ENCODE assay signal across 15 cellular contexts in genomic region chr7:13880789-13881188, GRCh38.
DNase-seq lines count a peak whose midpoint lies in the region; ATAC-seq and TF ChIP-seq lines count a peak whose summit lies in the region.
"Had no signal": no experiment of that assay in that cellular context is flagged by ENCODE, and none has a peak within 500 bp of the region (broad histone marks: within the 10 kb centered on the region; RNA-seq: fewer than 3 reads in every experiment).

No MANE protein-coding gene starts in this region.

- peak overlapping the region; percentile 68 for H2AFZ ChIP-seq in mammary epithelial cell (ENCODE audit: low read depth, low read length)

- ATAC-seq in GM21367 (IDR thresholded peaks at IDR 0.05; ENCODE audit: unreplicated experiment): no peak
- ATAC-seq: activated CD8-positive, alpha-beta T cell treated with anti-CD3 and anti-CD28 coated beads, Interleukin-2, amount 10 ng/mL, durations not matched to agents 7 days and 5 days; gastrocnemius medialis; GM12878 had no signal

- H3K27me3 ChIP-seq in mammary epithelial cell (ENCODE audit: insufficient read depth, low read length): no peaks in the 10 kb centered on the region
- H3K27me3 ChIP-seq: dorsolateral prefrontal cortex, gastrocnemius medialis had no signal

- no peaks in the 10 kb centered on the region for H3K79me2 ChIP-seq in mammary epithelial cell (ENCODE audit: insufficient read depth, low read length)

- 0% methylated on average over 2 of the region's 2 CpGs for WGBS in mammary epithelial cell (ENCODE audit: low coverage, missing lambda C conversion rate)

- peaks cover 15% of the 10 kb centered on the region for H3K4me1 ChIP-seq in mammary epithelial cell (ENCODE audit: insufficient read depth, low read length)
- H3K4me1 ChIP-seq: gastrocnemius medialis had no signal

- dilution Hi-C loops in mammary epithelial cell (cut with HindIII; ENCODE audit: low sequenced_read_pairs): loop anchor here (5.0 kb wide), 1 partner anchor 67 kb away; no protein-coding TSS in a partner anchor

- CTCF ChIA-PET in mammary epithelial cell (lab: Charles Lee; ENCODE audit: low non-redundant PET): no interaction called here

- in situ Hi-C loops in mammary epithelial cell (cut with MboI; ENCODE audit: low sequenced_read_pairs in 2 of 2): no loop called here

- no peaks in the 10 kb centered on the region for H4K20me1 ChIP-seq in mammary epithelial cell (ENCODE audit: insufficient read depth, low read length)

- intact Hi-C loops in mammary epithelial cell (cut with micrococcal nuclease): loop anchor here (2.0 kb wide), 1 partner anchor 110 kb away; no protein-coding TSS in a partner anchor

- peak overlapping the region; percentile 77 for H3K27ac ChIP-seq in mammary epithelial cell (ENCODE audit: insufficient read depth, low read depth, low read length)
- H3K27ac ChIP-seq: dorsolateral prefrontal cortex, gastrocnemius medialis, neutrophil had no signal

- H3K9ac ChIP-seq in mammary epithelial cell (ENCODE audit: insufficient read depth, low read length): peak overlapping the region; percentile 53

- peak overlapping the region in 2 of 3 experiments; percentile 7 to 19 for H3K4me3 ChIP-seq in mammary epithelial cell (replicated peaks in 1 of 3; ENCODE audit: insufficient read depth in 1 of 3, low read depth in 2 of 3, low read length in 3 of 3)
- H3K4me3 ChIP-seq: dorsolateral prefrontal cortex, gastrocnemius medialis, GM12878 had no signal

- H3K4me2 ChIP-seq in mammary epithelial cell (ENCODE audit: insufficient read depth, low read depth, low read length): peak overlapping the region; percentile 81

- H3K36me3 ChIP-seq in mammary epithelial cell (ENCODE audit: insufficient read depth, low read length): no peaks in the 10 kb centered on the region
- H3K36me3 ChIP-seq: gastrocnemius medialis, neutrophil had no signal

- DNase-seq in AG20443 (ENCODE audit: low spot score): peak; percentile 65
- peak; percentile 28 for DNase-seq in LoVo (ENCODE audit: low spot score)
- peak; percentile 82 for DNase-seq in mammary epithelial cell
- DNase-seq in kidney tubule cell (ENCODE audit: low spot score): peak; percentile 77
- DNase-seq in NCI-H1694 (lab: John Stamatoyannopoulos, UW): no peak
- DNase-seq in HT-29 (ENCODE audit: low spot score): no peak
- DNase-seq in stimulated activated CD4-positive, alpha-beta T cell treated with anti-CD3 and anti-CD28 coated beads, Interleukin-2, amount 100 ng/mL, for 48 hours: no peak
- DNase-seq: activated CD8-positive, alpha-beta T cell treated with anti-CD3 and anti-CD28 coated beads, Interleukin-2, amount 10 ng/mL, durations not matched to agents 7 days and 5 days; amygdala; dorsolateral prefrontal cortex; gastrocnemius medialis; NCI-H1048 had no signal

- TF ChIP-seq CTCF in mammary epithelial cell (conservative IDR thresholded peaks at IDR 0.05 in 1 of 2, IDR thresholded peaks at IDR 0.05 in 1 of 2; ENCODE audit: extremely low read depth in 1 of 2, insufficient read depth in 1 of 2, low read depth in 1 of 2, low read length in 2 of 2): no peak

- BruUV-seq in mammary epithelial cell (replicated peaks; lab: Mats Ljungman, UMichigan): no TSS peak

- no peaks in the 10 kb centered on the region for H3K9me3 ChIP-seq in mammary epithelial cell (replicated peaks; ENCODE audit: insufficient read depth, low read length)
- H3K9me3 ChIP-seq: gastrocnemius medialis, neutrophil had no signal

Comparison
In these comparisons a context has a peak if more than half of its experiments do, and no peak if none do; other contexts are left out.
1. DNase-seq: peak in AG20443 (single experiment), LoVo (single experiment), mammary epithelial cell (single experiment) and kidney tubule cell (single experiment); none in NCI-H1694 (single experiment), HT-29 (single experiment) and stimulated activated CD4-positive, alpha-beta T cell treated with anti-CD3 and anti-CD28 coated beads, Interleukin-2, amount 100 ng/mL, for 48 hours (0 of 2).